ENCODE assay signal across 10 cellular contexts in genomic region chr15:64112904-64113303, GRCh38. TPM values are rescaled to one million over a fixed set of nuclear protein-coding genes. Genes with fewer than 3 reads are reported as not detected.
DNase-seq lines count a peak whose midpoint lies in the region; ATAC-seq and TF ChIP-seq lines count a peak whose summit lies in the region.
"Had no signal": no experiment of that assay in that cellular context is flagged by ENCODE, and none has a peak within 500 bp of the region (broad histone marks: within the 10 kb centered on the region; RNA-seq: fewer than 3 reads in every experiment).

No MANE protein-coding gene starts in this region.

- H3K27me3 Mint-ChIP-seq in T-helper 17 cell = no peaks in the 10 kb centered on the region
- H3K27me3 Mint-ChIP-seq: dendritic cell treated with granulocyte-macrophage colony-stimulating factor and Interleukin-4, amounts not matched to agents 40 ng/mL and 50 ng/mL, for 4 days; naive thymus-derived CD8-positive, alpha-beta T cell had no signal

- no peak overlapping the region for H3K4me3 ChIP-seq in AG09309 (ENCODE audit: control insufficient read depth, low read depth, low read length)
- no peak overlapping the region for H3K4me3 ChIP-seq in liver (ENCODE audit: low read depth in 1 of 3, low read length in 3 of 3)

- no peaks in the 10 kb centered on the region for H3K9me3 ChIP-seq in liver (ENCODE audit: control insufficient read depth in 4 of 4, low read length in 3 of 4)
- no peaks in the 10 kb centered on the region for H3K9me3 ChIP-seq in T-helper 17 cell (ENCODE audit: control insufficient read depth, low read length, poor library complexity, severe bottlenecking)

- H3K4me1 Mint-ChIP-seq in T-helper 17 cell = peaks cover 20% of the 10 kb centered on the region

- ATAC-seq in HG02885 (IDR thresholded peaks at IDR 0.05; ENCODE audit: poor library complexity, unreplicated experiment) = peak; percentile 42
- ATAC-seq in GM21447 (IDR thresholded peaks at IDR 0.05; ENCODE audit: unreplicated experiment) = no peak
- ATAC-seq in HG03175 (IDR thresholded peaks at IDR 0.05; ENCODE audit: unreplicated experiment) = no peak
- no peak for ATAC-seq in T-helper 17 cell
- ATAC-seq: naive thymus-derived CD8-positive, alpha-beta T cell had no signal

- peak overlapping the region in 1 of 2 donors; percentile 54 for H3K27ac ChIP-seq in liver (ENCODE audit: low read depth in 1 of 2, low read length in 2 of 2)

- H3K36me3 Mint-ChIP-seq in T-helper 17 cell (ENCODE audit: low read depth) = peaks cover 11% of the 10 kb centered on the region

- no peak for TF ChIP-seq RAD21 in liver (IDR thresholded peaks at IDR 0.05)

- TF ChIP-seq CTCF in AG09309 (IDR thresholded peaks at IDR 0.05; ENCODE audit: control insufficient read depth, insufficient read depth, low read depth, low read length, missing control alignments) = no peak
- no peak for TF ChIP-seq CTCF in liver (IDR thresholded peaks at IDR 0.05; ENCODE audit: low read depth, low read length, missing input control)

- peaks cover 2 to 27% (median 21%) of the 10 kb centered on the region in 4 donors for H3K36me3 ChIP-seq in liver (ENCODE audit: control insufficient read depth in 4 of 4, insufficient read depth in 3 of 4, low read depth in 1 of 4, low read length in 3 of 4)

- H3K27ac Mint-ChIP-seq in T-helper 17 cell = no peak overlapping the region

- H3K27me3 ChIP-seq in liver (ENCODE audit: control insufficient read depth in 4 of 4, insufficient read depth in 4 of 4, low read length in 3 of 4) = no peaks in the 10 kb centered on the region

- WGBS in liver = 84% methylated on average over 1 of the region's 1 CpG

- H3K9ac ChIP-seq in liver (ENCODE audit: low read depth in 1 of 2, low read length in 2 of 2) = no peak overlapping the region

- H3K4me1 ChIP-seq in liver (ENCODE audit: control insufficient read depth in 4 of 4, insufficient read depth in 4 of 4, low read length in 3 of 4) = peaks cover 9 to 59% (median 46%) of the 10 kb centered on the region in 4 donors

- no peak overlapping the region for H3K4me3 Mint-ChIP-seq in T-helper 17 cell
- H3K4me3 Mint-ChIP-seq: dendritic cell treated with granulocyte-macrophage colony-stimulating factor and Interleukin-4, amounts not matched to agents 40 ng/mL and 50 ng/mL, for 4 days; naive thymus-derived CD8-positive, alpha-beta T cell had no signal

- DNase-seq in AG09309 (ENCODE audit: low read depth) = peak; percentile 69
- DNase-seq in amniotic epithelial cell (ENCODE audit: low read depth) = peak; percentile 41
- no peak for DNase-seq in NCI-H2227 treated with DMSO at 0.1 percent for 48 hours (lab: John Stamatoyannopoulos, UW)
- DNase-seq in T-helper 17 cell = no peak
- DNase-seq: naive thymus-derived CD8-positive, alpha-beta T cell had no signal

TF ChIP-seq in liver, 16 proteins besides CTCF, POLR2A, EP300 and RAD21:
- no peak for TF ChIP-seq TAF1 (conservative IDR thresholded peaks at IDR 0.05)
- TF ChIP-seq GABPA (IDR thresholded peaks at IDR 0.05 in 1 of 2, conservative IDR thresholded peaks at IDR 0.05 in 1 of 2) = no peak
- TF ChIP-seq HNF4G (IDR thresholded peaks at IDR 0.05) = no peak
- no peak for TF ChIP-seq NR2F2 (IDR thresholded peaks at IDR 0.05)
- TF ChIP-seq MAX (IDR thresholded peaks at IDR 0.05) = no peak
- TF ChIP-seq HNF4A (conservative IDR thresholded peaks at IDR 0.05) = peak in 1 of 2 donors; percentile 33
- TF ChIP-seq, protein P1, sequence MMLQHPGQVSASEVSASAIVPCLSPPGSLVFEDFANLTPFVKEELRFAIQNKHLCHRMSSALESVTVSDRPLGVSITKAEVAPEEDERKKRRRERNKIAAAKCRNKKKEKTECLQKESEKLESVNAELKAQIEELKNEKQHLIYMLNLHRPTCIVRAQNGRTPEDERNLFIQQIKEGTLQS (IDR thresholded peaks at IDR 0.05) = no peak
- peak; percentile 24 for TF ChIP-seq RXRA (IDR thresholded peaks at IDR 0.05)
- TF ChIP-seq SP1 (IDR thresholded peaks at IDR 0.05) = no peak
- TF ChIP-seq, protein P2, sequence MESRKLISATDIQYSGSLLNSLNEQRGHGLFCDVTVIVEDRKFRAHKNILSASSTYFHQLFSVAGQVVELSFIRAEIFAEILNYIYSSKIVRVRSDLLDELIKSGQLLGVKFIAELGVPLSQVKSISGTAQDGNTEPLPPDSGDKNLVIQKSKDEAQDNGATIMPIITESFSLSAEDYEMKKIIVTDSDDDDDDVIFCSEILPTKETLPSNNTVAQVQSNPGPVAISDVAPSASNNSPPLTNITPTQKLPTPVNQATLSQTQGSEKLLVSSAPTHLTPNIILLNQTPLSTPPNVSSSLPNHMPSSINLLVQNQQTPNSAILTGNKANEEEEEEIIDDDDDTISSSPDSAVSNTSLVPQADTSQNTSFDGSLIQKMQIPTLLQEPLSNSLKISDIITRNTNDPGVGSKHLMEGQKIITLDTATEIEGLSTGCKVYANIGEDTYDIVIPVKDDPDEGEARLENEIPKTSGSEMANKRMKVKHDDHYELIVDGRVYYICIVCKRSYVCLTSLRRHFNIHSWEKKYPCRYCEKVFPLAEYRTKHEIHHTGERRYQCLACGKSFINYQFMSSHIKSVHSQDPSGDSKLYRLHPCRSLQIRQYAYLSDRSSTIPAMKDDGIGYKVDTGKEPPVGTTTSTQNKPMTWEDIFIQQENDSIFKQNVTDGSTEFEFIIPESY (IDR thresholded peaks at IDR 0.05) = peak; percentile 17
- TF ChIP-seq JUND (IDR thresholded peaks at IDR 0.05) = no peak
- no peak for TF ChIP-seq YY1 (IDR thresholded peaks at IDR 0.05)
- TF ChIP-seq EGR1 (IDR thresholded peaks at IDR 0.05; ENCODE audit: low read depth in 2 of 2) = no peak
- no peak for TF ChIP-seq FOXA2 (IDR thresholded peaks at IDR 0.05)

RNA-seq across cellular contexts. Expression of gene SNX1, which starts 17.1 kb away (rescaled TPM):
- 10 to 100 TPM; 40.0 to 67.4 TPM for total RNA-seq in liver
- 10 to 100 TPM; 44.4 to 45.6 TPM for polyA plus RNA-seq in liver
- total RNA-seq in T-helper 17 cell = 100 to 1,000 TPM in 1 of 2 donors, 10 to 100 TPM in 1; 87.1 to 111 TPM

RNA-seq across cellular contexts. Expression of gene CIAO2A, which starts 19.3 kb away (rescaled TPM):
- total RNA-seq in liver = 100 to 1,000 TPM; 124 to 147 TPM
- polyA plus RNA-seq in liver = 100 to 1,000 TPM; 171 to 404 TPM
- 10 to 100 TPM; 21.5 to 23.1 TPM for total RNA-seq in T-helper 17 cell

RNA-seq across cellular contexts. Expression of gene SNX22, which starts 38.6 kb away (rescaled TPM):
- total RNA-seq in liver (10 to 100 TPM in 1 of 2 donors, 1 to 10 TPM in 1; 2.2 to 37.4 TPM), T-helper 17 cell (1 to 10 TPM in 1 of 2 donors, under 1 TPM in 1; 0.42 to 1.9 TPM)
- 1 to 10 TPM; 2.4 to 3.7 TPM for polyA plus RNA-seq in liver

RNA-seq across cellular contexts. Expression of gene PPIB, which starts 49.9 kb away (rescaled TPM):
- total RNA-seq in liver (100 to 1,000 TPM; 379 to 638 TPM), T-helper 17 cell (100 to 1,000 TPM; 202 to 208 TPM)
- polyA plus RNA-seq in liver = 100 to 1,000 TPM; 627 to 768 TPM

Comparison
In these comparisons a context has a peak if more than half of its experiments do, and no peak if none do; other contexts are left out.
1. DNase-seq: peak in AG09309 (single experiment) and amniotic epithelial cell (single experiment); none in NCI-H2227 treated with DMSO at 0.1 percent for 48 hours (single experiment) and T-helper 17 cell (0 of 3).
2. RNA of gene CIAO2A, which starts 19.3 kb away (total RNA-seq): 124 to 147 TPM in liver; 21.5 to 23.1 TPM in T-helper 17 cell; every median in the first group is over 4 times any median in the second.